Comparison of ENCODE assay signal across 27 cellular contexts in the genomic region with DNA sequence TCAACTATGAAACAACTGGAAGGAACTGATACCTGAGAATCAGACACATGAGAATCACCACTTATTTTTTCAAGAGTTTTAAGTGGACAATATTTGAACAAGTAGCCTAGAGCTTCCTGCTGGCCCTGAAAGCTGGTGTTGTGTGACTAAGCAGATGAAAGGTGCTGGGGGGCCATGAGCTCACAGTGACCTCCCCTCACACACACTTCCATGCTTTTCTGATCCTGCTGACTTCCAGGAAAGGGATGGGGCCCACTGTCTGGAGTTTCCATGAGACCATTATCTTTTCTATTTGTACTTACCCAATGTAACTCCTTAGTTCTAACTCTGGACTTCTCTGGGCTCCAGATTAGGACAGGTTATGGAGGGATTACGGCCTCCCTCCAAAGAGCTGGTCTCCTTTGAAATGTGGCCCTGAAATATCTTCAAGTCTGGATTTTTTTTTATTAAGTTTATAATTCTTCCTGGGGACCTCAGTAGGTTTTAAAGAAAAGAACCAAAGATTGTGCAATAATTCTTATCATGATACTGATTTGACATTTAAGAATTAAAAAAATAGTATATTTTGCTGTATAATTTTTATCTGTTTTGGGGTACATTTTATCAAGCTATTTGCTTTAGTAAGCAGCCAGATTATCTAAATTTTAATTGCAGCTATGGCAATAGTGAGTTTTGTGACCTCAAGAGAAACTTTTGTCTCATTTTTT. TPM values are rescaled to one million over a fixed set of nuclear protein-coding genes. Genes with fewer than 3 reads are reported as not detected.
"Had no signal": no experiment of that assay in that cellular context is flagged by ENCODE, and none has a peak within 500 bp of the region (broad histone marks: within the 10 kb centered on the region; RNA-seq: fewer than 3 reads in every experiment).

No MANE protein-coding gene starts in this region.

- FAIRE-seq: astrocyte, endothelial cell of umbilical vein had no signal

- DNase-seq: activated CD4-positive, alpha-beta memory T cell treated with anti-CD3 and anti-CD28 coated beads, Interleukin-2, amount 10 ng/mL, durations not matched to agents 7 days and 5 days; activated CD4-positive, alpha-beta T cell treated with anti-CD3 and anti-CD28 coated beads, Interleukin-2, amount 10 ng/mL, durations not matched to agents 24 days and 14 days; activated CD8-positive, alpha-beta memory T cell treated with anti-CD3 and anti-CD28 coated beads, Interleukin-2, amount 50 U/mL, for 48 hours; activated gamma-delta T cell treated with Interleukin-2 at 50 U/mL for 16 hours; activated naive CD4-positive, alpha-beta T cell treated with anti-CD3 and anti-CD28 coated beads, Interleukin-2, amount 50 U/mL, for 16 hours; activated T-cell treated with anti-CD3 and anti-CD28 coated beads, Interleukin-2, amount 50 U/mL, for 24 hours; amniotic stem cell; brain microvascular endothelial cell; caudate nucleus; cortex of kidney; foreskin keratinocyte; heart right ventricle; left lung; mesendoderm; natural killer cell; spleen; stimulated activated naive CD4-positive, alpha-beta T cell; T1000; WERI-Rb-1 had no signal

- H3K4me1 ChIP-seq: neural progenitor cell had no signal

- H3K9me3 ChIP-seq: esophagus muscularis mucosa, heart right ventricle, left lung, right atrium auricular region, spleen, tibial nerve had no signal

- H3K27ac ChIP-seq: brain microvascular endothelial cell, esophagus muscularis mucosa, foreskin keratinocyte, heart right ventricle, left lung, neural progenitor cell, right atrium auricular region, spleen, WERI-Rb-1 had no signal

- H3K4me3 ChIP-seq: esophagus muscularis mucosa, heart right ventricle, left lung, lung, neural progenitor cell, right atrium auricular region, spleen, tibial nerve had no signal

- H3K27me3 ChIP-seq: brain microvascular endothelial cell, foreskin keratinocyte, heart right ventricle, left lung, neural progenitor cell, right atrium auricular region, spleen, tibial nerve had no signal

- H3K36me3 ChIP-seq: brain microvascular endothelial cell, esophagus muscularis mucosa, left lung, neural progenitor cell, right atrium auricular region, WERI-Rb-1 had no signal

RNA-seq across cellular contexts. Expression of a gene that starts 4.9 kb away (rescaled TPM):
- total RNA-seq: activated CD4-positive, alpha-beta memory T cell treated with anti-CD3 and anti-CD28 coated beads, Interleukin-2, amount 10 ng/mL, durations not matched to agents 7 days and 5 days; activated CD4-positive, alpha-beta T cell treated with anti-CD3 and anti-CD28 coated beads, Interleukin-2, amount 10 ng/mL, durations not matched to agents 24 days and 14 days; mononuclear cell had no signal
